In genomic region chr19:8396563-8397203, GRCh38 we compare ENCODE assay signal across 1 cellular context.
TF ChIP-seq lines count a peak whose summit lies in the region.

No MANE protein-coding gene starts in this region.

TF ChIP-seq in endothelial cell of umbilical vein, 7 proteins besides CTCF, POLR2A, EP300 and RAD21:
- TF ChIP-seq MAX (IDR thresholded peaks at IDR 0.05; ENCODE audit: insufficient read depth, insufficient read length) (no peak), POLR2AphosphoS5 (IDR thresholded peaks at IDR 0.05; ENCODE audit: insufficient read depth, low read depth, low read length) (peak; percentile 52)
